ENCODE assay signal across 8 cellular contexts in genomic region chr17:44865231-44865660, GRCh38. TPM values are rescaled to one million over a fixed set of nuclear protein-coding genes. Genes with fewer than 3 reads are reported as not detected.
A peak's percentile ranks its signal among the peaks of the same experiment; 100 is the strongest.
DNase-seq lines count a peak whose midpoint lies in the region; ATAC-seq, FAIRE-seq and TF ChIP-seq lines count a peak whose summit lies in the region.

No MANE protein-coding gene starts in this region.

- H3K4me1 Mint-ChIP-seq in activated T-cell treated with anti-CD3 and anti-CD28 coated beads, Interleukin-2, amount 50 U/mL, for 4 hours (ENCODE audit: low read depth): no peaks in the 10 kb centered on the region
- no peaks in the 10 kb centered on the region for H3K4me1 Mint-ChIP-seq in nephron progenitor cell

- peak; percentile 73 to 79 for ATAC-seq in activated T-cell treated with anti-CD3 and anti-CD28 coated beads, Interleukin-2, amount 50 U/mL, for 4 hours
- no peak for ATAC-seq in HG02852 (IDR thresholded peaks at IDR 0.05; ENCODE audit: unreplicated experiment)

- TF ChIP-seq CTCF in D721Med (IDR thresholded peaks at IDR 0.05; ENCODE audit: insufficient read depth, missing control alignments) (peak; percentile 95), nephron progenitor cell (IDR thresholded peaks at IDR 0.05) (peak; percentile 88)

- no peak overlapping the region for H3K4me3 Mint-ChIP-seq in activated T-cell treated with anti-CD3 and anti-CD28 coated beads, Interleukin-2, amount 50 U/mL, for 4 hours
- H3K4me3 Mint-ChIP-seq in nephron progenitor cell: no peak overlapping the region

- DNase-seq in D721Med (ENCODE audit: insufficient read length, low spot score) (peak; percentile 63), LHCN-M2 (ENCODE audit: low read depth) (peak; percentile 66), RCC 7860 (ENCODE audit: low spot score) (peak; percentile 58), fibroblast of peridontal ligament (ENCODE audit: extremely low read depth) (peak; percentile 85), nephron progenitor cell (peak; percentile 74)
- peak; percentile 64 for DNase-seq in activated T-cell treated with anti-CD3 and anti-CD28 coated beads, Interleukin-2, amount 50 U/mL, for 4 hours
- DNase-seq in stimulated activated naive CD4-positive, alpha-beta T cell (lab: John Stamatoyannopoulos, UW): peak; percentile 36 to 74 (median 58)

- H3K9me3 Mint-ChIP-seq in activated T-cell treated with anti-CD3 and anti-CD28 coated beads, Interleukin-2, amount 50 U/mL, for 4 hours: no peaks in the 10 kb centered on the region
- no peaks in the 10 kb centered on the region for H3K9me3 Mint-ChIP-seq in nephron progenitor cell

- no peak overlapping the region for H3K27ac Mint-ChIP-seq in nephron progenitor cell

- no peaks in the 10 kb centered on the region for H3K27me3 Mint-ChIP-seq in activated T-cell treated with anti-CD3 and anti-CD28 coated beads, Interleukin-2, amount 50 U/mL, for 4 hours (ENCODE audit: low read depth)
- no peaks in the 10 kb centered on the region for H3K27me3 Mint-ChIP-seq in nephron progenitor cell (ENCODE audit: low read depth, poor library complexity)

- no peak for FAIRE-seq in D721Med (lab: Jason Lieb, UNC)
- FAIRE-seq in RCC 7860 (lab: Jason Lieb, UNC): no peak

- peaks cover 49% of the 10 kb centered on the region for H3K36me3 Mint-ChIP-seq in activated T-cell treated with anti-CD3 and anti-CD28 coated beads, Interleukin-2, amount 50 U/mL, for 4 hours (ENCODE audit: insufficient read depth)
- H3K36me3 Mint-ChIP-seq in nephron progenitor cell (ENCODE audit: low read depth): peaks cover 60% of the 10 kb centered on the region

RNA-seq across cellular contexts. Expression of gene HIGD1B, which starts 17.6 kb away (rescaled TPM):
- not detected in 2 replicates for total RNA-seq in LHCN-M2 (2014; rRNA removed)
- not detected for polyA plus RNA-seq in LHCN-M2 (2012)
- total RNA-seq in activated T-cell treated with anti-CD3 and anti-CD28 coated beads, Interleukin-2, amount 50 U/mL, for 4 hours: not detected

RNA-seq across cellular contexts. Expression of gene EFTUD2, which starts 34.0 kb away (rescaled TPM):
- 106 and 107 TPM in 2 replicates for total RNA-seq in LHCN-M2 (2014; rRNA removed)
- 112 TPM for polyA plus RNA-seq in LHCN-M2 (2012)
- 100 to 1,000 TPM; 257 to 303 (median 269) TPM for total RNA-seq in activated T-cell treated with anti-CD3 and anti-CD28 coated beads, Interleukin-2, amount 50 U/mL, for 4 hours

RNA-seq across cellular contexts. Expression of gene GJC1, which starts 35.2 kb away (rescaled TPM):
- 23.7 and 24.6 TPM in 2 replicates for total RNA-seq in LHCN-M2 (2014; rRNA removed)
- 18.9 TPM for polyA plus RNA-seq in LHCN-M2 (2012)
- 1 to 10 TPM; 3.0 to 4.6 (median 3.8) TPM for total RNA-seq in activated T-cell treated with anti-CD3 and anti-CD28 coated beads, Interleukin-2, amount 50 U/mL, for 4 hours

RNA-seq across cellular contexts. Expression of gene GFAP, which starts 50.1 kb away (rescaled TPM):
- total RNA-seq in LHCN-M2 (2014; rRNA removed): 0.29 TPM in 1 of 2 replicates, not detected in the other
- 0.04 TPM for polyA plus RNA-seq in LHCN-M2 (2012)
- not detected for total RNA-seq in activated T-cell treated with anti-CD3 and anti-CD28 coated beads, Interleukin-2, amount 50 U/mL, for 4 hours
